Comparison of ENCODE assay signal across 1 cellular context in the genomic region with DNA sequence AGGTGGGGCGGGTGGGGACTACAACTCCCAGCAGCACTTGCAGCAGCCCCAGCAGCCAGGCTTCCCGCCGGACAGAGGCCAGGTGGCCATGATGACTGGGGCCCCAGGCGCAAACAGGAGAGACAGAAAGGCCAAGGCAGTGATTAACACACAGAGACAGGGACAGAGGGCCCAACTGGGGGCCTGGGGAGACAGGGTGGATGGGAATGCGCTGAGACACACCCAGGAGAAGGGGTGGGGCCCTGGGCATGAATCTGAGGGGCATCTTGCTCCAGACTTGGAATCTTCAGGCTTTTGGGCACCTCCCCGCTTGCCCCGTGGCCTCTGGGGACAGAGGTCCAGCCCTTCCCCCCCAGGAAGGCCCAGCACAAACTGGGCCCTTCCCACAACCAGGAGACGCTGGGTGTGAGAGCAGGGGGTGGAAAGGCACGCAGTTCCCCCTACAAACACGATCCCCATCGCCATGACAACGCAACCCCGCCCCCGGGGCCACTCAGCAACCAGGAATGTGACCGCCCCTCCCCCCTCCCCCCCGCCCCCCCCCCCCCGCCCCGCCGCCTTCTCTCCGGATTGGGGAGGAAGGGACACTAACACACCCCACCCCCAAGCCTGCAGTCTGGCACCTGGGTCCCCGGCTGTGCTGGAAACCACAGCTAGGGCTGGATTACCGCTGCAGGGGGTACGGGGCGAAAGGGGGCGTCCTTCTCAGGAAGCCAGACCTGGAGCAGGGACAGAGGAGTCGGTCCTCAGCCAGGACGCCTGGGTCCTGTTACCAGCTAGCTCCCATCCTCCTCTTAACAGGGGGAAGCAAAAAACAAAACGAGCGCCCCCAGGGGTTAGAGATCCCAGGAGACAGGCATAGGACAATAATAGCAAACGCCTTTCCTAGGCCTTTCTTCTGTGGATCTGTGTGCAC.
A peak's percentile ranks its signal among the peaks of the same experiment; 100 is the strongest.
TF ChIP-seq lines count a peak whose summit lies in the region.

No MANE protein-coding gene starts in this region.

TF ChIP-seq in GM12878, 131 proteins besides CTCF, POLR2A, EP300 and RAD21 (continued from another document and continues in another):
- TF ChIP-seq EED (IDR thresholded peaks at IDR 0.05; ENCODE audit: low read depth) (peak; percentile 10; the same call in 1 of the 2 replicates), GATAD2B (conservative IDR thresholded peaks at IDR 0.05; ENCODE audit: low read depth) (no peak), MEF2B (IDR thresholded peaks at IDR 0.05; ENCODE audit: partially characterized antibody, poor library complexity, severe bottlenecking) (peak; percentile 75), ZNF274 (IDR thresholded peaks at IDR 0.05; ENCODE audit: insufficient read depth, insufficient read length) (no peak), ASH2L (IDR thresholded peaks at IDR 0.05; ENCODE audit: borderline replicate concordance, low read depth) (no peak), STAT1 (conservative IDR thresholded peaks at IDR 0.05) (no peak), NFYA (IDR thresholded peaks at IDR 0.05; ENCODE audit: borderline replicate concordance, low read depth, low read length) (no peak), CREM (IDR thresholded peaks at IDR 0.05; ENCODE audit: low read depth) (no peak), NR2C2 (IDR thresholded peaks at IDR 0.05; ENCODE audit: borderline replicate concordance, control insufficient read depth, insufficient read length, low read depth) (no peak), RCOR1 (conservative IDR thresholded peaks at IDR 0.05; ENCODE audit: low read depth, low read length) (no peak), PAX5 (IDR thresholded peaks at IDR 0.05; ENCODE audit: borderline replicate concordance, low read depth, low read length) (no peak), TCF3 (IDR thresholded peaks at IDR 0.05; ENCODE audit: borderline replicate concordance, insufficient read depth, low read depth, low read length) (no peak), SUZ12 (IDR thresholded peaks at IDR 0.05; ENCODE audit: unreplicated experiment) (no peak), CBX3 (IDR thresholded peaks at IDR 0.05; ENCODE audit: borderline replicate concordance, low read depth) (no peak), CHD4 (IDR thresholded peaks at IDR 0.05) (no peak), PAX8 (IDR thresholded peaks at IDR 0.05) (no peak), RELA (IDR thresholded peaks at IDR 0.05; ENCODE audit: borderline replicate concordance, partially characterized antibody) (no peak), KAT2A (conservative IDR thresholded peaks at IDR 0.05; ENCODE audit: control insufficient read depth, low read depth, low read length) (no peak), SUPT20H (IDR thresholded peaks at IDR 0.05; ENCODE audit: borderline replicate concordance, control insufficient read depth, low read depth, low read length) (no peak), IKZF2 (IDR thresholded peaks at IDR 0.05) (no peak; a peak in 1 of 4 replicates), SREBF1 (IDR thresholded peaks at IDR 0.05; ENCODE audit: low read length) (no peak), SIX5 (IDR thresholded peaks at IDR 0.05; ENCODE audit: low read depth, low read length, severe bottlenecking) (peak; percentile 65), CBX5 (IDR thresholded peaks at IDR 0.05; ENCODE audit: low read depth) (no peak), BHLHE40 (IDR thresholded peaks at IDR 0.05; ENCODE audit: borderline replicate concordance in 1 of 2, low read depth in 2 of 2, low read length in 1 of 2) (peak in 1 of 2 experiments; percentile 47; a peak in 1 of 4 replicates), SMC3 (IDR thresholded peaks at IDR 0.05; ENCODE audit: borderline replicate concordance, low read length) (no peak), FOS (IDR thresholded peaks at IDR 0.05; ENCODE audit: borderline replicate concordance, extremely low read depth, insufficient read length) (no peak), NR2F1 (conservative IDR thresholded peaks at IDR 0.05) (peak; percentile 37; the same call in 1 of the 2 replicates), MTA2 (IDR thresholded peaks at IDR 0.05; ENCODE audit: low read depth) (no peak), CHD1 (IDR thresholded peaks at IDR 0.05; ENCODE audit: low read depth, low read length) (no peak), FOXM1 (IDR thresholded peaks at IDR 0.05; ENCODE audit: low read depth, low read length) (no peak), ZNF207 (IDR thresholded peaks at IDR 0.05; ENCODE audit: borderline replicate concordance) (no peak; the same call in 1 of the 2 replicates), HCFC1 (IDR thresholded peaks at IDR 0.05; ENCODE audit: low read length) (peak; percentile 71)
- TF ChIP-seq, protein P1, sequence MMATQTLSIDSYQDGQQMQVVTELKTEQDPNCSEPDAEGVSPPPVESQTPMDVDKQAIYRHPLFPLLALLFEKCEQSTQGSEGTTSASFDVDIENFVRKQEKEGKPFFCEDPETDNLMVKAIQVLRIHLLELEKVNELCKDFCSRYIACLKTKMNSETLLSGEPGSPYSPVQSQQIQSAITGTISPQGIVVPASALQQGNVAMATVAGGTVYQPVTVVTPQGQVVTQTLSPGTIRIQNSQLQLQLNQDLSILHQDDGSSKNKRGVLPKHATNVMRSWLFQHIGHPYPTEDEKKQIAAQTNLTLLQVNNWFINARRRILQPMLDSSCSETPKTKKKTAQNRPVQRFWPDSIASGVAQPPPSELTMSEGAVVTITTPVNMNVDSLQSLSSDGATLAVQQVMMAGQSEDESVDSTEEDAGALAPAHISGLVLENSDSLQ (IDR thresholded peaks at IDR 0.05): peak; percentile 28; the same call in 1 of the 2 replicates
- TF ChIP-seq, protein P2, sequence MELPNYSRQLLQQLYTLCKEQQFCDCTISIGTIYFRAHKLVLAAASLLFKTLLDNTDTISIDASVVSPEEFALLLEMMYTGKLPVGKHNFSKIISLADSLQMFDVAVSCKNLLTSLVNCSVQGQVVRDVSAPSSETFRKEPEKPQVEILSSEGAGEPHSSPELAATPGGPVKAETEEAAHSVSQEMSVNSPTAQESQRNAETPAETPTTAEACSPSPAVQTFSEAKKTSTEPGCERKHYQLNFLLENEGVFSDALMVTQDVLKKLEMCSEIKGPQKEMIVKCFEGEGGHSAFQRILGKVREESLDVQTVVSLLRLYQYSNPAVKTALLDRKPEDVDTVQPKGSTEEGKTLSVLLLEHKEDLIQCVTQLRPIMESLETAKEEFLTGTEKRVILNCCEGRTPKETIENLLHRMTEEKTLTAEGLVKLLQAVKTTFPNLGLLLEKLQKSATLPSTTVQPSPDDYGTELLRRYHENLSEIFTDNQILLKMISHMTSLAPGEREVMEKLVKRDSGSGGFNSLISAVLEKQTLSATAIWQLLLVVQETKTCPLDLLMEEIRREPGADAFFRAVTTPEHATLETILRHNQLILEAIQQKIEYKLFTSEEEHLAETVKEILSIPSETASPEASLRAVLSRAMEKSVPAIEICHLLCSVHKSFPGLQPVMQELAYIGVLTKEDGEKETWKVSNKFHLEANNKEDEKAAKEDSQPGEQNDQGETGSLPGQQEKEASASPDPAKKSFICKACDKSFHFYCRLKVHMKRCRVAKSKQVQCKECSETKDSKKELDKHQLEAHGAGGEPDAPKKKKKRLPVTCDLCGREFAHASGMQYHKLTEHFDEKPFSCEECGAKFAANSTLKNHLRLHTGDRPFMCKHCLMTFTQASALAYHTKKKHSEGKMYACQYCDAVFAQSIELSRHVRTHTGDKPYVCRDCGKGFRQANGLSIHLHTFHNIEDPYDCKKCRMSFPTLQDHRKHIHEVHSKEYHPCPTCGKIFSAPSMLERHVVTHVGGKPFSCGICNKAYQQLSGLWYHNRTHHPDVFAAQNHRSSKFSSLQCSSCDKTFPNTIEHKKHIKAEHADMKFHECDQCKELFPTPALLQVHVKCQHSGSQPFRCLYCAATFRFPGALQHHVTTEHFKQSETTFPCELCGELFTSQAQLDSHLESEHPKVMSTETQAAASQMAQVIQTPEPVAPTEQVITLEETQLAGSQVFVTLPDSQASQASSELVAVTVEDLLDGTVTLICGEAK (IDR thresholded peaks at IDR 0.05; ENCODE audit: borderline replicate concordance): no peak; the same call in 1 of the 2 replicates
- TF ChIP-seq, protein P3, sequence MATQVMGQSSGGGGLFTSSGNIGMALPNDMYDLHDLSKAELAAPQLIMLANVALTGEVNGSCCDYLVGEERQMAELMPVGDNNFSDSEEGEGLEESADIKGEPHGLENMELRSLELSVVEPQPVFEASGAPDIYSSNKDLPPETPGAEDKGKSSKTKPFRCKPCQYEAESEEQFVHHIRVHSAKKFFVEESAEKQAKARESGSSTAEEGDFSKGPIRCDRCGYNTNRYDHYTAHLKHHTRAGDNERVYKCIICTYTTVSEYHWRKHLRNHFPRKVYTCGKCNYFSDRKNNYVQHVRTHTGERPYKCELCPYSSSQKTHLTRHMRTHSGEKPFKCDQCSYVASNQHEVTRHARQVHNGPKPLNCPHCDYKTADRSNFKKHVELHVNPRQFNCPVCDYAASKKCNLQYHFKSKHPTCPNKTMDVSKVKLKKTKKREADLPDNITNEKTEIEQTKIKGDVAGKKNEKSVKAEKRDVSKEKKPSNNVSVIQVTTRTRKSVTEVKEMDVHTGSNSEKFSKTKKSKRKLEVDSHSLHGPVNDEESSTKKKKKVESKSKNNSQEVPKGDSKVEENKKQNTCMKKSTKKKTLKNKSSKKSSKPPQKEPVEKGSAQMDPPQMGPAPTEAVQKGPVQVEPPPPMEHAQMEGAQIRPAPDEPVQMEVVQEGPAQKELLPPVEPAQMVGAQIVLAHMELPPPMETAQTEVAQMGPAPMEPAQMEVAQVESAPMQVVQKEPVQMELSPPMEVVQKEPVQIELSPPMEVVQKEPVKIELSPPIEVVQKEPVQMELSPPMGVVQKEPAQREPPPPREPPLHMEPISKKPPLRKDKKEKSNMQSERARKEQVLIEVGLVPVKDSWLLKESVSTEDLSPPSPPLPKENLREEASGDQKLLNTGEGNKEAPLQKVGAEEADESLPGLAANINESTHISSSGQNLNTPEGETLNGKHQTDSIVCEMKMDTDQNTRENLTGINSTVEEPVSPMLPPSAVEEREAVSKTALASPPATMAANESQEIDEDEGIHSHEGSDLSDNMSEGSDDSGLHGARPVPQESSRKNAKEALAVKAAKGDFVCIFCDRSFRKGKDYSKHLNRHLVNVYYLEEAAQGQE (IDR thresholded peaks at IDR 0.05; ENCODE audit: low read depth, low read length): no peak
- TF ChIP-seq, protein P4, sequence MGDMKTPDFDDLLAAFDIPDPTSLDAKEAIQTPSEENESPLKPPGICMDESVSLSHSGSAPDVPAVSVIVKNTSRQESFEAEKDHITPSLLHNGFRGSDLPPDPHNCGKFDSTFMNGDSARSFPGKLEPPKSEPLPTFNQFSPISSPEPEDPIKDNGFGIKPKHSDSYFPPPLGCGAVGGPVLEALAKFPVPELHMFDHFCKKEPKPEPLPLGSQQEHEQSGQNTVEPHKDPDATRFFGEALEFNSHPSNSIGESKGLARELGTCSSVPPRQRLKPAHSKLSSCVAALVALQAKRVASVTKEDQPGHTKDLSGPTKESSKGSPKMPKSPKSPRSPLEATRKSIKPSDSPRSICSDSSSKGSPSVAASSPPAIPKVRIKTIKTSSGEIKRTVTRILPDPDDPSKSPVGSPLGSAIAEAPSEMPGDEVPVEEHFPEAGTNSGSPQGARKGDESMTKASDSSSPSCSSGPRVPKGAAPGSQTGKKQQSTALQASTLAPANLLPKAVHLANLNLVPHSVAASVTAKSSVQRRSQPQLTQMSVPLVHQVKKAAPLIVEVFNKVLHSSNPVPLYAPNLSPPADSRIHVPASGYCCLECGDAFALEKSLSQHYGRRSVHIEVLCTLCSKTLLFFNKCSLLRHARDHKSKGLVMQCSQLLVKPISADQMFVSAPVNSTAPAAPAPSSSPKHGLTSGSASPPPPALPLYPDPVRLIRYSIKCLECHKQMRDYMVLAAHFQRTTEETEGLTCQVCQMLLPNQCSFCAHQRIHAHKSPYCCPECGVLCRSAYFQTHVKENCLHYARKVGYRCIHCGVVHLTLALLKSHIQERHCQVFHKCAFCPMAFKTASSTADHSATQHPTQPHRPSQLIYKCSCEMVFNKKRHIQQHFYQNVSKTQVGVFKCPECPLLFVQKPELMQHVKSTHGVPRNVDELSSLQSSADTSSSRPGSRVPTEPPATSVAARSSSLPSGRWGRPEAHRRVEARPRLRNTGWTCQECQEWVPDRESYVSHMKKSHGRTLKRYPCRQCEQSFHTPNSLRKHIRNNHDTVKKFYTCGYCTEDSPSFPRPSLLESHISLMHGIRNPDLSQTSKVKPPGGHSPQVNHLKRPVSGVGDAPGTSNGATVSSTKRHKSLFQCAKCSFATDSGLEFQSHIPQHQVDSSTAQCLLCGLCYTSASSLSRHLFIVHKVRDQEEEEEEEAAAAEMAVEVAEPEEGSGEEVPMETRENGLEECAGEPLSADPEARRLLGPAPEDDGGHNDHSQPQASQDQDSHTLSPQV (IDR thresholded peaks at IDR 0.05): no peak
- TF ChIP-seq, protein P5, sequence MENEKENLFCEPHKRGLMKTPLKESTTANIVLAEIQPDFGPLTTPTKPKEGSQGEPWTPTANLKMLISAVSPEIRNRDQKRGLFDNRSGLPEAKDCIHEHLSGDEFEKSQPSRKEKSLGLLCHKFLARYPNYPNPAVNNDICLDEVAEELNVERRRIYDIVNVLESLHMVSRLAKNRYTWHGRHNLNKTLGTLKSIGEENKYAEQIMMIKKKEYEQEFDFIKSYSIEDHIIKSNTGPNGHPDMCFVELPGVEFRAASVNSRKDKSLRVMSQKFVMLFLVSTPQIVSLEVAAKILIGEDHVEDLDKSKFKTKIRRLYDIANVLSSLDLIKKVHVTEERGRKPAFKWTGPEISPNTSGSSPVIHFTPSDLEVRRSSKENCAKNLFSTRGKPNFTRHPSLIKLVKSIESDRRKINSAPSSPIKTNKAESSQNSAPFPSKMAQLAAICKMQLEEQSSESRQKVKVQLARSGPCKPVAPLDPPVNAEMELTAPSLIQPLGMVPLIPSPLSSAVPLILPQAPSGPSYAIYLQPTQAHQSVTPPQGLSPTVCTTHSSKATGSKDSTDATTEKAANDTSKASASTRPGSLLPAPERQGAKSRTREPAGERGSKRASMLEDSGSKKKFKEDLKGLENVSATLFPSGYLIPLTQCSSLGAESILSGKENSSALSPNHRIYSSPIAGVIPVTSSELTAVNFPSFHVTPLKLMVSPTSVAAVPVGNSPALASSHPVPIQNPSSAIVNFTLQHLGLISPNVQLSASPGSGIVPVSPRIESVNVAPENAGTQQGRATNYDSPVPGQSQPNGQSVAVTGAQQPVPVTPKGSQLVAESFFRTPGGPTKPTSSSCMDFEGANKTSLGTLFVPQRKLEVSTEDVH (IDR thresholded peaks at IDR 0.05; ENCODE audit: low read depth, partially characterized antibody): no peak
- TF ChIP-seq, protein P6, sequence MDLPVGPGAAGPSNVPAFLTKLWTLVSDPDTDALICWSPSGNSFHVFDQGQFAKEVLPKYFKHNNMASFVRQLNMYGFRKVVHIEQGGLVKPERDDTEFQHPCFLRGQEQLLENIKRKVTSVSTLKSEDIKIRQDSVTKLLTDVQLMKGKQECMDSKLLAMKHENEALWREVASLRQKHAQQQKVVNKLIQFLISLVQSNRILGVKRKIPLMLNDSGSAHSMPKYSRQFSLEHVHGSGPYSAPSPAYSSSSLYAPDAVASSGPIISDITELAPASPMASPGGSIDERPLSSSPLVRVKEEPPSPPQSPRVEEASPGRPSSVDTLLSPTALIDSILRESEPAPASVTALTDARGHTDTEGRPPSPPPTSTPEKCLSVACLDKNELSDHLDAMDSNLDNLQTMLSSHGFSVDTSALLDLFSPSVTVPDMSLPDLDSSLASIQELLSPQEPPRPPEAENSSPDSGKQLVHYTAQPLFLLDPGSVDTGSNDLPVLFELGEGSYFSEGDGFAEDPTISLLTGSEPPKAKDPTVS (IDR thresholded peaks at IDR 0.05; ENCODE audit: low read depth, low read length): no peak
- TF ChIP-seq, protein P7, sequence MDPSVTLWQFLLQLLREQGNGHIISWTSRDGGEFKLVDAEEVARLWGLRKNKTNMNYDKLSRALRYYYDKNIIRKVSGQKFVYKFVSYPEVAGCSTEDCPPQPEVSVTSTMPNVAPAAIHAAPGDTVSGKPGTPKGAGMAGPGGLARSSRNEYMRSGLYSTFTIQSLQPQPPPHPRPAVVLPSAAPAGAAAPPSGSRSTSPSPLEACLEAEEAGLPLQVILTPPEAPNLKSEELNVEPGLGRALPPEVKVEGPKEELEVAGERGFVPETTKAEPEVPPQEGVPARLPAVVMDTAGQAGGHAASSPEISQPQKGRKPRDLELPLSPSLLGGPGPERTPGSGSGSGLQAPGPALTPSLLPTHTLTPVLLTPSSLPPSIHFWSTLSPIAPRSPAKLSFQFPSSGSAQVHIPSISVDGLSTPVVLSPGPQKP (IDR thresholded peaks at IDR 0.05; ENCODE audit: low read depth, low read length): no peak
